Comparison of ENCODE assay signal across 21 cellular contexts in the genomic region with DNA sequence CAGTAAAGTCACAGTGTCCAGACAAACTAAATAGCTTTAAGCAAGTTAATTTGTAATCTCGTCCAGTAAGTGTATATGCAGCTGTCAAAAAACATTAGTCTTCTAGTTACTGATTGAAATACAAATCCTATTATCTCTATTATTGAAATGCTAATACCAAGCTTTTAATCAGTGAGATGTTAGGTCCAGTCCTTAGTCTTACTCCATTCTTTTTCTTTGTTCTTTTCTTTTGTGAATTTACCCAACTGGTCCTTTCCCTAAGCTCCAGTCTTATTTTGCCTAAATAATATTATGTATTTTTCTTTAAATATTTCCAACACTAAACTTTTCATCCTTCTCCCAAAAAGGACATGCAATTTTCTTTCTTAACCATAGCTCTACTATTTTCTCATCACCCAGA. TPM values are rescaled to one million over a fixed set of nuclear protein-coding genes. Genes with fewer than 3 reads are reported as not detected.
DNase-seq lines count a peak whose midpoint lies in the region; ATAC-seq, FAIRE-seq and TF ChIP-seq lines count a peak whose summit lies in the region.
"Had no signal": no experiment of that assay in that cellular context is flagged by ENCODE, and none has a peak within 500 bp of the region (broad histone marks: within the 10 kb centered on the region; RNA-seq: fewer than 3 reads in every experiment).

No MANE protein-coding gene starts in this region.

- H3K4me3 ChIP-seq in neural progenitor cell, result no peak overlapping the region
- H3K4me3 ChIP-seq: A549; BLaER1 treated with 17β-estradiol and CSF1 and Interleukin-3, amounts not matched to agents 10 nM and 100 nM; GM23338 had no signal

- H3K9me3 ChIP-seq in neural progenitor cell (ENCODE audit: low read depth), result no peaks in the 10 kb centered on the region
- H3K9me3 ChIP-seq: A549, BE2C had no signal

- no peaks in the 10 kb centered on the region for H3K36me3 ChIP-seq in neural progenitor cell
- H3K36me3 ChIP-seq: BE2C; BLaER1 treated with 17β-estradiol and CSF1 and Interleukin-3, amounts not matched to agents 10 nM and 100 nM had no signal

- no peak for TF ChIP-seq CTCF in D721Med (IDR thresholded peaks at IDR 0.05; ENCODE audit: insufficient read depth, missing control alignments)
- no peak for TF ChIP-seq CTCF in neural progenitor cell (IDR thresholded peaks at IDR 0.05)

- no peak overlapping the region for H3K27ac Mint-ChIP-seq in neural progenitor cell
- H3K27ac Mint-ChIP-seq: CD14-positive monocyte; CD4-positive, alpha-beta T cell; CD8-positive, alpha-beta memory T cell; GM23338; H9; HFFc6 had no signal

- no peaks in the 10 kb centered on the region for H3K27me3 ChIP-seq in neural progenitor cell
- H3K27me3 ChIP-seq: BE2C; BLaER1 treated with 17β-estradiol and CSF1 and Interleukin-3, amounts not matched to agents 10 nM and 100 nM had no signal

- peaks cover 27% of the 10 kb centered on the region for H3K4me1 Mint-ChIP-seq in neural progenitor cell
- H3K4me1 Mint-ChIP-seq: CD14-positive monocyte; CD8-positive, alpha-beta memory T cell had no signal

- H3K4me2 ChIP-seq in neural progenitor cell, result peak overlapping the region; percentile 19
- H3K4me2 ChIP-seq: A549; BLaER1 treated with 17β-estradiol and CSF1 and Interleukin-3, amounts not matched to agents 10 nM and 100 nM; GM23338 had no signal

- H3F3A ChIP-seq in neural progenitor cell (ENCODE audit: low read depth), result no peaks in the 10 kb centered on the region

- H3K27me3 Mint-ChIP-seq in neural progenitor cell (ENCODE audit: insufficient read depth, low read depth), result no peaks in the 10 kb centered on the region
- H3K27me3 Mint-ChIP-seq: CD4-positive, alpha-beta T cell; CD8-positive, alpha-beta memory T cell had no signal

- DNase-seq in D721Med (ENCODE audit: insufficient read length, low spot score) (peak; percentile 22), NCI-H82 treated with DMSO at 0.1 percent for 48 hours (lab: John Stamatoyannopoulos, UW; ENCODE audit: unreplicated experiment) (peak; percentile 98), neural progenitor cell (ENCODE audit: low spot score) (peak; percentile 11), EL (no peak), left lobe of liver (ENCODE audit: low spot score) (no peak), HCEC 1CT (no peak)
- DNase-seq: 8988T; ACHN; AML-193; BE2C; CD4-positive, alpha-beta T cell; CD8-positive, alpha-beta memory T cell; DMS53; DMS79 treated with DMSO at 0.1 percent for 48 hours; H9; HFFc6 had no signal

- H4K20me1 ChIP-seq in neural progenitor cell (ENCODE audit: low read depth), result no peaks in the 10 kb centered on the region
- H4K20me1 ChIP-seq: BLaER1 treated with 17β-estradiol and CSF1 and Interleukin-3, amounts not matched to agents 10 nM and 100 nM had no signal

- no peak for ATAC-seq in left lobe of liver
- ATAC-seq: A549, GM23338 had no signal

- peaks cover 34% of the 10 kb centered on the region for H3K4me1 ChIP-seq in neural progenitor cell
- H3K4me1 ChIP-seq: A549, BE2C had no signal

- H3K4me3 Mint-ChIP-seq in neural progenitor cell, result no peak overlapping the region
- H3K4me3 Mint-ChIP-seq: CD14-positive monocyte; CD4-positive, alpha-beta T cell; CD8-positive, alpha-beta memory T cell; GM23338; H9; HFFc6 had no signal

- no peak overlapping the region for H3K9ac ChIP-seq in neural progenitor cell
- H3K9ac ChIP-seq: BLaER1 treated with 17β-estradiol and CSF1 and Interleukin-3, amounts not matched to agents 10 nM and 100 nM had no signal

- H3K27ac ChIP-seq in neural progenitor cell, result peak overlapping the region; percentile 5
- H3K27ac ChIP-seq: A549; BLaER1 treated with 17β-estradiol and CSF1 and Interleukin-3, amounts not matched to agents 10 nM and 100 nM had no signal

- peak; percentile 90 for FAIRE-seq in D721Med (lab: Jason Lieb, UNC)
- FAIRE-seq: A549 had no signal

- no peaks in the 10 kb centered on the region for H3K36me3 Mint-ChIP-seq in neural progenitor cell
- H3K36me3 Mint-ChIP-seq: CD14-positive monocyte; CD8-positive, alpha-beta memory T cell had no signal

- H3K9me3 Mint-ChIP-seq in neural progenitor cell, result no peaks in the 10 kb centered on the region
- H3K9me3 Mint-ChIP-seq: CD14-positive monocyte; CD4-positive, alpha-beta T cell; H9 had no signal

- H2AFZ ChIP-seq in neural progenitor cell (replicated peaks), result no peak overlapping the region
- H2AFZ ChIP-seq: GM23338 had no signal

- H3K79me2 ChIP-seq in neural progenitor cell (ENCODE audit: low read depth), result no peaks in the 10 kb centered on the region

RNA-seq across cellular contexts. Expression of a gene that starts 57.2 kb away (rescaled TPM):
- total RNA-seq in neural progenitor cell (ENCODE audit: low replicate concordance) (4.3 and 5.0 TPM in 2 replicates), left lobe of liver (not detected)
- total RNA-seq: CD4-positive, alpha-beta T cell; CD8-positive, alpha-beta memory T cell; H4; H9; HFFc6 had no signal

RNA-seq across cellular contexts. Expression of a gene that starts 57.2 kb away (rescaled TPM):
- total RNA-seq in neural progenitor cell (ENCODE audit: low replicate concordance), result 4.7 and 25.5 TPM in 2 replicates
- total RNA-seq in left lobe of liver, result not detected
- total RNA-seq: CD4-positive, alpha-beta T cell had no signal

Comparison
In these comparisons a context has a peak if more than half of its experiments do, and no peak if none do; other contexts are left out.
1. DNase-seq: peak in D721Med (single experiment), NCI-H82 treated with DMSO at 0.1 percent for 48 hours (single experiment) and neural progenitor cell (single experiment); none in EL (single experiment), left lobe of liver (single experiment) and HCEC 1CT (single experiment).